ENCODE assay signal across 9 cellular contexts in genomic region chr9:41110913-41111312, GRCh38. TPM values are rescaled to one million over a fixed set of nuclear protein-coding genes. Genes with fewer than 3 reads are reported as not detected.
DNase-seq lines count a peak whose midpoint lies in the region; ATAC-seq and TF ChIP-seq lines count a peak whose summit lies in the region.
"Not testable (repeated sequence)": the region's sequence is repeated elsewhere in the genome, so short reads cannot be mapped to it uniquely, and the experiment has no call there.
"Had no signal": no experiment of that assay in that cellular context is flagged by ENCODE, and none has a peak within 500 bp of the region (broad histone marks: within the 10 kb centered on the region; RNA-seq: fewer than 3 reads in every experiment).

No MANE protein-coding gene starts in this region.

- in situ Hi-C loops in mammary epithelial cell (cut with MboI; ENCODE audit: low sequenced_read_pairs in 2 of 2), result not testable (repeated sequence)

- H3K4me1 Mint-ChIP-seq in HFFc6 (ENCODE audit: low read depth); activated CD4-positive, alpha-beta T cell treated with anti-CD3 and anti-CD28 coated beads, Interleukin-2, amount 10 ng/mL, durations not matched to agents 24 days and 14 days: not testable (repeated sequence)

- ATAC-seq in Right ventricle myocardium superior (ENCODE audit: poor library complexity), result not testable (repeated sequence)

- not testable (repeated sequence) for H3K9me2 ChIP-seq in DOHH2 (replicated peaks; ENCODE audit: control insufficient read depth, low read length)

- not testable (repeated sequence) for H3K4me2 ChIP-seq in DOHH2 (ENCODE audit: low read length); mammary epithelial cell (ENCODE audit: insufficient read depth, low read depth, low read length)

- H3F3A ChIP-seq in DOHH2 (ENCODE audit: control insufficient read depth, insufficient read depth), result not testable (repeated sequence)

- H3K27ac ChIP-seq in DOHH2 (ENCODE audit: low read depth, low read length); mammary epithelial cell (ENCODE audit: insufficient read depth, low read depth, low read length): not testable (repeated sequence)

- not testable (repeated sequence) for H3K79me2 ChIP-seq in DOHH2 (ENCODE audit: control insufficient read depth, low read length); mammary epithelial cell (ENCODE audit: insufficient read depth, low read length)

- H3K9ac ChIP-seq in NT2/D1 (ENCODE audit: insufficient read length, low read depth); mammary epithelial cell (ENCODE audit: insufficient read depth, low read length): not testable (repeated sequence)

- not testable (repeated sequence) for BruUV-seq in mammary epithelial cell (replicated peaks; lab: Mats Ljungman, UMichigan)

- not testable (repeated sequence) for H3K27me3 ChIP-seq in DOHH2 (ENCODE audit: control insufficient read depth, low read length); mammary epithelial cell (ENCODE audit: insufficient read depth, low read length)
- H3K27me3 ChIP-seq in NT2/D1 (ENCODE audit: insufficient read depth, insufficient read length), result peaks cover 23% of the 10 kb centered on the region

- H3K27ac Mint-ChIP-seq in HFFc6; activated CD4-positive, alpha-beta T cell treated with anti-CD3 and anti-CD28 coated beads, Interleukin-2, amount 10 ng/mL, durations not matched to agents 24 days and 14 days: not testable (repeated sequence)

- H3K4me3 ChIP-seq in DOHH2 (ENCODE audit: low read length); NT2/D1 (ENCODE audit: insufficient read length, low read depth); mammary epithelial cell (replicated peaks in 1 of 3; ENCODE audit: insufficient read depth in 1 of 3, low read depth in 2 of 3, low read length in 3 of 3): not testable (repeated sequence)

- H4K20me1 ChIP-seq in DOHH2 (ENCODE audit: control insufficient read depth, insufficient read depth, low read depth, low read length); mammary epithelial cell (ENCODE audit: insufficient read depth, low read length): not testable (repeated sequence)

- not testable (repeated sequence) for H3K36me3 Mint-ChIP-seq in HFFc6 (ENCODE audit: low read depth); activated CD4-positive, alpha-beta T cell treated with anti-CD3 and anti-CD28 coated beads, Interleukin-2, amount 10 ng/mL, durations not matched to agents 24 days and 14 days (ENCODE audit: low read depth)

- CTCF ChIA-PET in mammary epithelial cell (lab: Charles Lee; ENCODE audit: low non-redundant PET), result not testable (repeated sequence)

- not testable (repeated sequence) for H3K27me3 Mint-ChIP-seq in HFFc6 (ENCODE audit: insufficient read depth); activated CD4-positive, alpha-beta T cell treated with anti-CD3 and anti-CD28 coated beads, Interleukin-2, amount 10 ng/mL, durations not matched to agents 24 days and 14 days

- H3K9me3 Mint-ChIP-seq in HFFc6; activated CD4-positive, alpha-beta T cell treated with anti-CD3 and anti-CD28 coated beads, Interleukin-2, amount 10 ng/mL, durations not matched to agents 24 days and 14 days: not testable (repeated sequence)

- not testable (repeated sequence) for H3K9me3 ChIP-seq in DOHH2 (ENCODE audit: control insufficient read depth, insufficient read depth, low read length); NT2/D1 (ENCODE audit: insufficient read depth, low read length); mammary epithelial cell (replicated peaks; ENCODE audit: insufficient read depth, low read length)

- H3K36me3 ChIP-seq in DOHH2 (ENCODE audit: control insufficient read depth, low read length); NT2/D1 (ENCODE audit: insufficient read depth, insufficient read length, low read length); mammary epithelial cell (ENCODE audit: insufficient read depth, low read length): not testable (repeated sequence)

- TF ChIP-seq CTCF in DOHH2 (IDR thresholded peaks at IDR 0.05; ENCODE audit: low read depth, low read length, poor library complexity, severe bottlenecking) (peak; percentile 8), HFFc6 (IDR thresholded peaks at IDR 0.05) (0 out of 2 replicates have a peak, but pooled peaks have one; percentile 22)
- TF ChIP-seq CTCF in mammary epithelial cell (conservative IDR thresholded peaks at IDR 0.05 in 1 of 2, IDR thresholded peaks at IDR 0.05 in 1 of 2; ENCODE audit: extremely low read depth in 1 of 2, insufficient read depth in 1 of 2, low read depth in 1 of 2, low read length in 2 of 2), result not testable (repeated sequence)

- not testable (repeated sequence) for H3K4me1 ChIP-seq in DOHH2 (ENCODE audit: control insufficient read depth, low read length); NT2/D1 (ENCODE audit: insufficient read depth, insufficient read length); mammary epithelial cell (ENCODE audit: insufficient read depth, low read length)

- dilution Hi-C loops in mammary epithelial cell (cut with HindIII; ENCODE audit: low sequenced_read_pairs), result not testable (repeated sequence)

- not testable (repeated sequence) for DNase-seq in HFFc6
- DNase-seq in NT2/D1 (ENCODE audit: low read depth, low spot score) (peak; percentile 5), mammary epithelial cell (peak; percentile 11), Right ventricle myocardium superior (peak; percentile 30), posterior vena cava (ENCODE audit: low spot score) (peak; percentile 76)
- peak; percentile 58 for DNase-seq in activated CD4-positive, alpha-beta T cell treated with anti-CD3 and anti-CD28 coated beads, Interleukin-2, amount 10 ng/mL, durations not matched to agents 24 days and 14 days

- H2AFZ ChIP-seq in mammary epithelial cell (ENCODE audit: low read depth, low read length), result not testable (repeated sequence)

- 24% methylated on average over 5 of the region's 10 CpGs for WGBS in mammary epithelial cell (ENCODE audit: low coverage, missing lambda C conversion rate)

- intact Hi-C loops in activated CD4-positive, alpha-beta T cell treated with anti-CD3 and anti-CD28 coated beads, Interleukin-2, amount 10 ng/mL, durations not matched to agents 24 days and 14 days (cut with micrococcal nuclease); mammary epithelial cell (cut with micrococcal nuclease); Right ventricle myocardium superior (cut with DNase I); posterior vena cava (cut with DNase I): not testable (repeated sequence)

- not testable (repeated sequence) for H3K4me3 Mint-ChIP-seq in HFFc6; activated CD4-positive, alpha-beta T cell treated with anti-CD3 and anti-CD28 coated beads, Interleukin-2, amount 10 ng/mL, durations not matched to agents 24 days and 14 days

RNA-seq across cellular contexts. Expression of gene FOXD4L6, which starts 17.6 kb away (rescaled TPM):
- total RNA-seq in HFFc6 (2021; fragmentation: NEBNext Ultra II Directional; extraction: Animal tissue kit (Norgen Biotek cat#: 25700)), result not detected
- not detected in 2 replicates for total RNA-seq in activated CD4-positive, alpha-beta T cell treated with anti-CD3 and anti-CD28 coated beads, Interleukin-2, amount 10 ng/mL, durations not matched to agents 24 days and 14 days
- total RNA-seq in mammary epithelial cell (1 to 10 TPM in 1 of 2 donors, under 1 TPM in 1; 0.40 to 1.0 TPM), Right ventricle myocardium superior (not detected), posterior vena cava (not detected)
- not detected for polyA plus RNA-seq in mammary epithelial cell
- polyA minus RNA-seq in mammary epithelial cell, result not detected
- total RNA-seq: GM12878, RPMI7951 had no signal
